ENCODE assay signal across 1 cellular context in the genomic region with DNA sequence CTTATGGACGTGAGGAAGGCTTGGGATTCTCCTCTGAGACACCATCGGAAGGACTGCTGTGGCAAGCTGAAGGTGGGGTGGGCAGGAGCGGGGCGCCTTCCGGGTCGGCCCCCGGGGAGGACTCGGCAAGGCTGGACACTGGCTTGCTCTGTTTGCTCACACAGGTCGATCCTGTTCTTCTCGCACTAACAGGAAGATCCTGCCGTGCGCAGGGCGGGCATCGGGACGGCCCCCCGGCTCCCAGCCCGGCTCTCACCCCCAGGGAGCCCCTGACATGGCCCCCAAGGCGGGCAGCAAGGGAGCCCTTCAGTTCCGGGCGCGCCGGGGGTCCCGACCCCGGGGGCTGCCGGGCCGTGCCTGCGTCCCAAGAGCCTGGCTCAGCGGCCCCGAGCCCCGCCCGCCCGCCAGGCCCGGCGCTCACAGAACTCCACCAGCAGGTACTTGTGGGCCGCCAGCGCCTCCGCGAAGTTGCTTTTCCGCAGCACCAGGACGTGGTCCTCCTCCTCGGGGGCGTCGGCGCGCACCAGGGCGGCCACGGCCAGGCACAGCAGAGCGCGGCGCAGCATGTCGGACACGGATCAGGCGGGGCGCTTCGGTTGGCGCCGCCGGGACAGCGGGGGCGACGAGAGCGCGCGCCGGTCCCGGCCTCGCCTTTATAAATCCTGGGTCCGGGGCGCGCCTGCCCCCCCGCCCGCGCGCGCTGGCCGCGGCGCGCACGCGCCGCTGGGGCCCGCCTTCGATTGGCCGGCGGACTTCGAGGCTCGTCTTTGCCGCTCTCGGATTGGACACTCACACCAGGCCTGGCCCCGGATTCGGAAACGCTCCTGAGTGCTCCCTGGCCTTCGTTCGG.
TF ChIP-seq lines count a peak whose summit lies in the region.

A gene (minus strand): TSS at position 630 of the 850 bp plus-strand sequence. CDS start 64 bp downstream, at position 566.

TF ChIP-seq in HepG2, 621 proteins besides CTCF, POLR2A, EP300 and RAD21 (continued from another document):
- TF ChIP-seq, protein P1, sequence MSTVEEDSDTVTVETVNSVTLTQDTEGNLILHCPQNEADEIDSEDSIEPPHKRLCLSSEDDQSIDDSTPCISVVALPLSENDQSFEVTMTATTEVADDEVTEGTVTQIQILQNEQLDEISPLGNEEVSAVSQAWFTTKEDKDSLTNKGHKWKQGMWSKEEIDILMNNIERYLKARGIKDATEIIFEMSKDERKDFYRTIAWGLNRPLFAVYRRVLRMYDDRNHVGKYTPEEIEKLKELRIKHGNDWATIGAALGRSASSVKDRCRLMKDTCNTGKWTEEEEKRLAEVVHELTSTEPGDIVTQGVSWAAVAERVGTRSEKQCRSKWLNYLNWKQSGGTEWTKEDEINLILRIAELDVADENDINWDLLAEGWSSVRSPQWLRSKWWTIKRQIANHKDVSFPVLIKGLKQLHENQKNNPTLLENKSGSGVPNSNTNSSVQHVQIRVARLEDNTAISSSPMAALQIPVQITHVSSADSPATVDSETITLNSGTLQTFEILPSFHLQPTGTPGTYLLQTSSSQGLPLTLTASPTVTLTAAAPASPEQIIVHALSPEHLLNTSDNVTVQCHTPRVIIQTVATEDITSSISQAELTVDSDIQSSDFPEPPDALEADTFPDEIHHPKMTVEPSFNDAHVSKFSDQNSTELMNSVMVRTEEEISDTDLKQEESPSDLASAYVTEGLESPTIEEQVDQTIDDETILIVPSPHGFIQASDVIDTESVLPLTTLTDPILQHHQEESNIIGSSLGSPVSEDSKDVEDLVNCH (CRISPR knock-in tag; IDR thresholded peaks at IDR 0.05) = no peak
- peak; percentile 74; the same call in 1 of the 2 replicates for TF ChIP-seq ZNF331 (CRISPR knock-in tag; IDR thresholded peaks at IDR 0.05)
- TF ChIP-seq, protein P2, sequence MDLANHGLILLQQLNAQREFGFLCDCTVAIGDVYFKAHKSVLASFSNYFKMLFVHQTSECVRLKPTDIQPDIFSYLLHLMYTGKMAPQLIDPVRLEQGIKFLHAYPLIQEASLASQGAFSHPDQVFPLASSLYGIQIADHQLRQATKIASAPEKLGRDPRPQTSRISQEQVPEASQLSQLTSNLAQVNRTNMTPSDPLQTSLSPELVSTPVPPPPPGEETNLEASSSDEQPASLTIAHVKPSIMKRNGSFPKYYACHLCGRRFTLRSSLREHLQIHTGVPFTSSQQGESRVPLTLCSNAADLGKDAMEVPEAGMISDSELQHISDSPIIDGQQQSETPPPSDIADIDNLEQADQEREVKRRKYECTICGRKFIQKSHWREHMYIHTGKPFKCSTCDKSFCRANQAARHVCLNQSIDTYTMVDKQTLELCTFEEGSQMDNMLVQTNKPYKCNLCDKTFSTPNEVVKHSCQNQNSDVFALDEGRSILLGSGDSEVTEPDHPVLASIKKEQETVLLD (CRISPR knock-in tag; IDR thresholded peaks at IDR 0.05; ENCODE audit: low read depth) = peak; percentile 89
- TF ChIP-seq, protein P3, sequence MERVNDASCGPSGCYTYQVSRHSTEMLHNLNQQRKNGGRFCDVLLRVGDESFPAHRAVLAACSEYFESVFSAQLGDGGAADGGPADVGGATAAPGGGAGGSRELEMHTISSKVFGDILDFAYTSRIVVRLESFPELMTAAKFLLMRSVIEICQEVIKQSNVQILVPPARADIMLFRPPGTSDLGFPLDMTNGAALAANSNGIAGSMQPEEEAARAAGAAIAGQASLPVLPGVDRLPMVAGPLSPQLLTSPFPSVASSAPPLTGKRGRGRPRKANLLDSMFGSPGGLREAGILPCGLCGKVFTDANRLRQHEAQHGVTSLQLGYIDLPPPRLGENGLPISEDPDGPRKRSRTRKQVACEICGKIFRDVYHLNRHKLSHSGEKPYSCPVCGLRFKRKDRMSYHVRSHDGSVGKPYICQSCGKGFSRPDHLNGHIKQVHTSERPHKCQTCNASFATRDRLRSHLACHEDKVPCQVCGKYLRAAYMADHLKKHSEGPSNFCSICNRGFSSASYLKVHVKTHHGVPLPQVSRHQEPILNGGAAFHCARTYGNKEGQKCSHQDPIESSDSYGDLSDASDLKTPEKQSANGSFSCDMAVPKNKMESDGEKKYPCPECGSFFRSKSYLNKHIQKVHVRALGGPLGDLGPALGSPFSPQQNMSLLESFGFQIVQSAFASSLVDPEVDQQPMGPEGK (CRISPR knock-in tag; IDR thresholded peaks at IDR 0.05) = peak; percentile 53; the same call in 1 of the 2 replicates
- TF ChIP-seq SMAD3 (CRISPR knock-in tag; IDR thresholded peaks at IDR 0.05) = peak; percentile 31; the same call in 1 of the 2 replicates
- TF ChIP-seq, protein P4, sequence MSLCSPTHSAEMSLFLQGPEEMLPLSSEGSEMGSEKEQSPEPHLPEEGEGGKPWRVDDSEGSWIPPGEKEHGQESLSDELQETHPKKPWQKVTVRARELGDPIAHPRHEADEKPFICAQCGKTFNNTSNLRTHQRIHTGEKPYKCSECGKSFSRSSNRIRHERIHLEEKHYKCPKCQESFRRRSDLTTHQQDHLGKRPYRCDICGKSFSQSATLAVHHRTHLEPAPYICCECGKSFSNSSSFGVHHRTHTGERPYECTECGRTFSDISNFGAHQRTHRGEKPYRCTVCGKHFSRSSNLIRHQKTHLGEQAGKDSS (CRISPR knock-in tag; IDR thresholded peaks at IDR 0.05; ENCODE audit: borderline replicate concordance, low read depth) = peak; percentile 46; the same call in 1 of the 2 replicates
- TF ChIP-seq CHCHD3 (CRISPR knock-in tag; IDR thresholded peaks at IDR 0.05) = peak; percentile 84; the same call in 1 of the 2 replicates
- TF ChIP-seq ATF7-NPFF (CRISPR knock-in tag; IDR thresholded peaks at IDR 0.05; ENCODE audit: low read depth) = peak; percentile 87
- TF ChIP-seq ZNF816 (CRISPR knock-in tag; IDR thresholded peaks at IDR 0.05; ENCODE audit: borderline replicate concordance) = peak; percentile 95; the same call in 1 of the 2 replicates
- peak; percentile 56; the same call in 1 of the 2 replicates for TF ChIP-seq ZFP36L2 (CRISPR knock-in tag; IDR thresholded peaks at IDR 0.05)
- TF ChIP-seq ZNF792 (CRISPR knock-in tag; IDR thresholded peaks at IDR 0.05) = peak; percentile 25; the same call in 1 of the 2 replicates
- 0 out of 2 replicates have a peak, but pooled peaks have one; percentile 26 for TF ChIP-seq EED (CRISPR knock-in tag; IDR thresholded peaks at IDR 0.05)
- 0 out of 2 replicates have a peak, but pooled peaks have one; percentile 66 for TF ChIP-seq ZNF251 (CRISPR knock-in tag; IDR thresholded peaks at IDR 0.05)
- TF ChIP-seq KDM3A (CRISPR knock-in tag; IDR thresholded peaks at IDR 0.05; ENCODE audit: low read depth) = 0 out of 2 replicates have a peak, but pooled peaks have one; percentile 3
- TF ChIP-seq, protein P5, sequence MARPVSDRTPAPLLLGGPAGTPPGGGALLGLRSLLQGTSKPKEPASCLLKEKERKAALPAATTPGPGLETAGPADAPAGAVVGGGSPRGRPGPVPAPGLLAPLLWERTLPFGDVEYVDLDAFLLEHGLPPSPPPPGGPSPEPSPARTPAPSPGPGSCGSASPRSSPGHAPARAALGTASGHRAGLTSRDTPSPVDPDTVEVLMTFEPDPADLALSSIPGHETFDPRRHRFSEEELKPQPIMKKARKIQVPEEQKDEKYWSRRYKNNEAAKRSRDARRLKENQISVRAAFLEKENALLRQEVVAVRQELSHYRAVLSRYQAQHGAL (CRISPR knock-in tag; IDR thresholded peaks at IDR 0.05; ENCODE audit: not compliant biosample characterization) = peak; percentile 26
- TF ChIP-seq, protein P6, sequence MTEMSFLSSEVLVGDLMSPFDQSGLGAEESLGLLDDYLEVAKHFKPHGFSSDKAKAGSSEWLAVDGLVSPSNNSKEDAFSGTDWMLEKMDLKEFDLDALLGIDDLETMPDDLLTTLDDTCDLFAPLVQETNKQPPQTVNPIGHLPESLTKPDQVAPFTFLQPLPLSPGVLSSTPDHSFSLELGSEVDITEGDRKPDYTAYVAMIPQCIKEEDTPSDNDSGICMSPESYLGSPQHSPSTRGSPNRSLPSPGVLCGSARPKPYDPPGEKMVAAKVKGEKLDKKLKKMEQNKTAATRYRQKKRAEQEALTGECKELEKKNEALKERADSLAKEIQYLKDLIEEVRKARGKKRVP (CRISPR knock-in tag; IDR thresholded peaks at IDR 0.05) = no peak
TF ChIP-seq in HepG2: peak in this region for 162.
